In the genomic region with DNA sequence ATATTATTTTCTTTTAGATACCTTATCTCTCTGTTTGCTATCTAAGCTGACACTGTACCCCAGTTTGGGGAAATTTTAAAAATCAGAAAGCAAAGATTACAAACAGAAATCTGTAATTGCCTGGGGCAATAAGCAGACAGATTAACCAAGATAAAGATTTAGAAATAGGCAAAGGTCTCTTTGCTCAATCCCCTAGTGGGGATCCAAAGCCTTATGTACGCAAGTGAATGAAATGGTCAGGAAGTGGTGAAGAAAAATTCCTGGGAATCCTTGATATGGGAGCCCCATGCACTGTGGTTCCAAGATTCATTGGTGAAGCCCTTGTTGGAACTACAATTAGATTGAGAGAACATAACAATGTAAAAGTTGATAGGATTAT, we compare ENCODE assay signal across 17 cellular contexts.
"Had no signal": no experiment of that assay in that cellular context is flagged by ENCODE, and none has a peak within 500 bp of the region (broad histone marks: within the 10 kb centered on the region; RNA-seq: fewer than 3 reads in every experiment).

No MANE protein-coding gene starts in this region.

- H3K9me3 ChIP-seq: colonic mucosa, suprapubic skin had no signal

- H3K27me3 ChIP-seq: colonic mucosa, suprapubic skin had no signal

- H3K4me1 ChIP-seq: colonic mucosa, suprapubic skin had no signal

- DNase-seq: activated CD4-positive, alpha-beta T cell treated with anti-CD3 and anti-CD28 coated beads for 1 hour; activated CD4-positive, alpha-beta T cell treated with anti-CD3 and anti-CD28 coated beads, Interleukin-2, amount 50 U/mL, for 4 hours; activated naive CD4-positive, alpha-beta T cell treated with anti-CD3 and anti-CD28 coated beads, Interleukin-2, amount 50 U/mL, for 16 hours; central memory CD4-positive, alpha-beta T cell; colonic mucosa; hippocampal formation; left ventricle myocardium superior; occipital lobe; right cardiac atrium; stimulated activated CD4-positive, alpha-beta T cell treated with anti-CD3 and anti-CD28 coated beads, Interleukin-4, amount 100 ng/mL, for 4 hours; stimulated activated naive CD8-positive, alpha-beta T cell treated with anti-CD3 and anti-CD28 coated beads, Interleukin-15, Interleukin-2, amounts not matched to agents 100 U/mL and 50 U/mL, for 24 hours; T-cell; T-helper 9 cell; trophoblast cell had no signal

- H3K4me3 ChIP-seq: colonic mucosa, smooth muscle cell, suprapubic skin had no signal

- H3K4me2 ChIP-seq: smooth muscle cell had no signal

- ATAC-seq: esophagus mucosa; left ventricle myocardium superior; right cardiac atrium; stimulated activated naive CD8-positive, alpha-beta T cell treated with anti-CD3 and anti-CD28 coated beads, Interleukin-15, Interleukin-2, amounts not matched to agents 100 U/mL and 50 U/mL, for 24 hours; T-cell had no signal

- H3K36me3 ChIP-seq: colonic mucosa, suprapubic skin had no signal

- H3K27ac ChIP-seq: colonic mucosa, suprapubic skin had no signal
